ENCODE assay signal across 8 cellular contexts in the genomic region with DNA sequence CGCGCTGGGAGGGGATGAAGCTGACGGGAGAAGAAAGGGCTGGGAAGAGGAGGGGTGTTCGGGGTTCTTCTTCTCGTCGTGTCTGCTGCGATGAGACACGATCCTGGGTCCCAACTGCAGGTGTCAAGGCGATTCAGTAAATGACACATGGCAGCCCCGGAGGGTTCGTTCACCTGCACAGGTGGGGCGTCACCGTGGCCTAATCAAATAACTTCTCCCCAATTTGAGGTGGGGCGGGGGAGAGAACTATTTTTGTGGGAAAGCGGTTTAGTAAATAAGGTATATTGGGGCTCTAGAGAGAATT.
A peak's percentile ranks its signal among the peaks of the same experiment; 100 is the strongest.
DNase-seq lines count a peak whose midpoint lies in the region; ATAC-seq and TF ChIP-seq lines count a peak whose summit lies in the region.

No MANE protein-coding gene starts in this region.

- H3K9ac ChIP-seq in iPS-15b (ENCODE audit: low read depth, low read length) = no peak overlapping the region
- peak overlapping the region; percentile 42 to 44 for H3K9ac ChIP-seq in stomach smooth muscle (ENCODE audit: low read length in 2 of 2)

- peak overlapping the region; percentile 68 for H3K4me3 ChIP-seq in iPS-15b (ENCODE audit: low read depth, low read length)
- H3K4me3 ChIP-seq in stomach smooth muscle (ENCODE audit: low read length in 2 of 2) = peak overlapping the region; percentile 79 to 84

- H3K9me3 ChIP-seq in iPS-15b (ENCODE audit: control insufficient read depth, insufficient read depth, low read length) = no peaks in the 10 kb centered on the region
- H3K9me3 ChIP-seq in stomach smooth muscle (ENCODE audit: control insufficient read depth in 2 of 2, low read length in 2 of 2) = no peaks in the 10 kb centered on the region

- DNase-seq in NCI-H748 (lab: John Stamatoyannopoulos, UW; ENCODE audit: unreplicated experiment) (peak; percentile 44), NCI-H748 treated with DMSO at 0.1 percent for 48 hours (lab: John Stamatoyannopoulos, UW) (no peak), NCI-H2081 treated with DMSO at 0.1 percent for 48 hours (lab: John Stamatoyannopoulos, UW) (no peak), SKM-1 (lab: John Stamatoyannopoulos, UW; ENCODE audit: unreplicated experiment) (no peak)

- H3K36me3 ChIP-seq in iPS-15b (ENCODE audit: control insufficient read depth, insufficient read depth, low read length) = no peaks in the 10 kb centered on the region
- no peaks in the 10 kb centered on the region for H3K36me3 ChIP-seq in stomach smooth muscle (ENCODE audit: control insufficient read depth in 2 of 2, insufficient read depth in 2 of 2, low read length in 2 of 2)

- no peak for ATAC-seq in GM21526 (IDR thresholded peaks at IDR 0.05; ENCODE audit: low FRiP score, unreplicated experiment)

- H3K27ac ChIP-seq in VCaP (0 out of 2 replicates have a peak overlapping the region, but pooled peaks have one; percentile 21), stomach smooth muscle (ENCODE audit: low read length) (no peak overlapping the region)

- H3K27me3 ChIP-seq in iPS-15b (ENCODE audit: control insufficient read depth, insufficient read depth, low read length) = peaks cover 64% of the 10 kb centered on the region
- H3K27me3 ChIP-seq in stomach smooth muscle (ENCODE audit: control insufficient read depth in 1 of 2, insufficient read depth in 2 of 2, low read length in 2 of 2) = no peaks in the 10 kb centered on the region

- TF ChIP-seq CTCF in VCaP (conservative IDR thresholded peaks at IDR 0.05) = no peak

- H3K4me1 ChIP-seq in iPS-15b (ENCODE audit: control insufficient read depth, insufficient read depth, low read length) (peaks cover 2% of the 10 kb centered on the region), stomach smooth muscle (ENCODE audit: control insufficient read depth, insufficient read depth, low read length) (peaks cover 20% of the 10 kb centered on the region)
